In the genomic region with DNA sequence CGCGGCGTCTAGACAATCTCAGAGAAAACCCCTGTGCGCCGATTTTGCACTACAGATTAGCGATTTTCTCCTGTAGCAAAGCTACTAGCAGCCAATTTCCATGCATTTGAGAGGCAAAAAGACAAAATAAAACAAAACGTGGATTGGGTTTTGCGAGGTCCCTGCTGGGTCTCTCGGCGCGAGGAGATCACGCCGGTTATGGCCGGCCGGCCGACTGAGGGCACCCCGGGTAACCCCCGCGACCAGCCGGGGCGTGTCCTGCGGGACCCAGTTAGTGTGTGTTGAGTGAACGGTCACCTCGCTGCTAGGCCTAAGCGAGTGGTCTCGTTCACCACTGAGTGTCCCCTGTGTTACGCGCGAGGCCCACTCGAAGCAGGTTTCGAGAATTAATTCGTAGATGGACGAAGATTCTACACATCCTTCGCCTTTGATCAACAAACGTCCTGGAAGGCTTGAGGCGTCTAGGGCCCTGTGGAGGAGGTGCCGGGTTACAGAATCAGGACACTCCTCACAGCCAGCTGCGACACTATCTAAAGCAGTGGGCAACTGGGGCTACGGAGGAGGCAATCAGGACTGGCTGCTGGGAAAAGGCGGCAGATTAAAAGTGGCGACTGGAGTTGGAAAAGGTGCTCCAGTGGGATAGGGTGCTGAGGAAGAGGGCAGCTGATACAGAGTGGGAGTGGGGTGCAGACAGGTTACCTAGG, we compare ENCODE assay signal across 8 cellular contexts. TPM values are rescaled to one million over a fixed set of nuclear protein-coding genes. Genes with fewer than 3 reads are reported as not detected.
DNase-seq lines count a peak whose midpoint lies in the region; ATAC-seq and TF ChIP-seq lines count a peak whose summit lies in the region.

No MANE protein-coding gene starts in this region.

- H3K4me1 Mint-ChIP-seq in activated CD4-positive, alpha-beta T cell treated with anti-CD3 and anti-CD28 coated beads for 36 hours = peaks cover 36% of the 10 kb centered on the region
- peaks cover 17 to 44% (median 37%) of the 10 kb centered on the region in 4 donors for H3K4me1 Mint-ChIP-seq in naive thymus-derived CD8-positive, alpha-beta T cell

- H3K4me3 ChIP-seq in epithelial cell of esophagus (ENCODE audit: low read length) = peak overlapping the region; percentile 81

- no peak for ATAC-seq in activated CD4-positive, alpha-beta T cell treated with anti-CD3 and anti-CD28 coated beads for 36 hours
- ATAC-seq in naive thymus-derived CD8-positive, alpha-beta T cell = no peak
- ATAC-seq in GM19455 (IDR thresholded peaks at IDR 0.05; ENCODE audit: unreplicated experiment) = no peak

- no peaks in the 10 kb centered on the region for H3K9me3 Mint-ChIP-seq in activated CD4-positive, alpha-beta T cell treated with anti-CD3 and anti-CD28 coated beads for 36 hours (ENCODE audit: low read depth)
- no peaks in the 10 kb centered on the region for H3K9me3 Mint-ChIP-seq in naive thymus-derived CD8-positive, alpha-beta T cell

- CTCF ChIA-PET in activated CD4-positive, alpha-beta T cell treated with anti-CD3 and anti-CD28 coated beads for 36 hours (lab: Charles Lee) = interaction anchor here (0.7 to 3.5 kb wide), 8 partner anchors 9 to 902 kb away, joined by 3 to 21 read pairs (median 4); no protein-coding TSS in a partner anchor

- H3K27ac Mint-ChIP-seq in activated CD4-positive, alpha-beta T cell treated with anti-CD3 and anti-CD28 coated beads for 36 hours = peak overlapping the region; percentile 92
- H3K27ac Mint-ChIP-seq in naive thymus-derived CD8-positive, alpha-beta T cell = peak overlapping the region; percentile 84 to 96 (median 94)

- intact Hi-C loops in activated CD4-positive, alpha-beta T cell treated with anti-CD3 and anti-CD28 coated beads for 36 hours (cut with DNase I, micrococcal nuclease) = loop anchor here (1.0 to 10.0 kb wide), 6 partner anchors 37 to 955 kb away; partner anchors contain the start of genes C5orf15 (in 1 of the 2), DDX46 (in 1 of the 2), JADE2 (in 1 of the 2) and PPP2CA (in 1 of the 2)

- peak; percentile 16 for DNase-seq in activated CD4-positive, alpha-beta T cell treated with anti-CD3 and anti-CD28 coated beads for 36 hours
- DNase-seq in activated CD4-positive, alpha-beta T cell treated with anti-CD3 and anti-CD28 coated beads for 4 hours = no peak
- DNase-seq in RKO (ENCODE audit: low spot score) = peak; percentile 57
- no peak for DNase-seq in epithelial cell of esophagus (ENCODE audit: low read depth)
- peak in 1 of 10 donors; percentile 7 for DNase-seq in naive thymus-derived CD8-positive, alpha-beta T cell
- no peak for DNase-seq in NCI-H774 (lab: John Stamatoyannopoulos, UW)
- no peak for DNase-seq in GOT3 (lab: John Stamatoyannopoulos, UW)

- no peaks in the 10 kb centered on the region for H3K27me3 Mint-ChIP-seq in activated CD4-positive, alpha-beta T cell treated with anti-CD3 and anti-CD28 coated beads for 36 hours
- H3K27me3 Mint-ChIP-seq in naive thymus-derived CD8-positive, alpha-beta T cell = no peaks in the 10 kb centered on the region

- peak overlapping the region; percentile 94 for H3K4me3 Mint-ChIP-seq in activated CD4-positive, alpha-beta T cell treated with anti-CD3 and anti-CD28 coated beads for 36 hours
- peak overlapping the region; percentile 77 to 91 (median 88) for H3K4me3 Mint-ChIP-seq in naive thymus-derived CD8-positive, alpha-beta T cell

- peaks cover 35% of the 10 kb centered on the region for H3K36me3 Mint-ChIP-seq in activated CD4-positive, alpha-beta T cell treated with anti-CD3 and anti-CD28 coated beads for 36 hours (ENCODE audit: low read depth)
- H3K36me3 Mint-ChIP-seq in naive thymus-derived CD8-positive, alpha-beta T cell = peaks cover 0 to 10% (median 0%) of the 10 kb centered on the region in 3 donors

- POLR2A ChIA-PET in activated CD4-positive, alpha-beta T cell treated with anti-CD3 and anti-CD28 coated beads for 36 hours (lab: Charles Lee) = interaction anchor here (0.5 to 1.8 kb wide), 6 partner anchors 10 to 221 kb away, joined by 3 to 6 read pairs (median 4); partner anchors contain the start of gene PPP2CA
- POLR2A ChIA-PET in naive thymus-derived CD8-positive, alpha-beta T cell (lab: Charles Lee) = interaction anchor here (0.7 to 2.9 kb wide), 17 partner anchors 20 to 220 kb away, joined by 3 to 19 read pairs (median 5); partner anchors contain the start of genes PPP2CA, SKP1 and TCF7

- no peak for TF ChIP-seq CTCF in epithelial cell of esophagus (IDR thresholded peaks at IDR 0.05; ENCODE audit: insufficient read depth, low read depth, low read length, missing control alignments)

RNA-seq across cellular contexts. Expression of gene VDAC1, which starts 0.8 kb away (rescaled TPM):
- total RNA-seq in activated CD4-positive, alpha-beta T cell treated with anti-CD3 and anti-CD28 coated beads for 36 hours = 100 to 1,000 TPM; 482 to 486 TPM
- total RNA-seq in naive thymus-derived CD8-positive, alpha-beta T cell = 10 to 100 TPM; 42.6 to 43.2 TPM
- 10 to 100 TPM; 64.4 to 72.9 (median 68.3) TPM for polyA plus RNA-seq in naive thymus-derived CD8-positive, alpha-beta T cell

RNA-seq across cellular contexts. Expression of gene C5orf15, which starts 37.1 kb away (rescaled TPM):
- total RNA-seq in activated CD4-positive, alpha-beta T cell treated with anti-CD3 and anti-CD28 coated beads for 36 hours = 10 to 100 TPM; 28.7 to 38.7 TPM
- total RNA-seq in naive thymus-derived CD8-positive, alpha-beta T cell = 10 to 100 TPM; 14.4 to 16.4 TPM
- polyA plus RNA-seq in naive thymus-derived CD8-positive, alpha-beta T cell = 10 to 100 TPM; 14.0 to 18.8 (median 16.2) TPM

Comparison
In these comparisons a context has a peak if more than half of its experiments do, and no peak if none do; other contexts are left out.
1. DNase-seq: peak in activated CD4-positive, alpha-beta T cell treated with anti-CD3 and anti-CD28 coated beads for 36 hours (single experiment) and RKO (single experiment); none in activated CD4-positive, alpha-beta T cell treated with anti-CD3 and anti-CD28 coated beads for 4 hours (0 of 2), epithelial cell of esophagus (single experiment), NCI-H774 (single experiment) and GOT3 (single experiment).
2. RNA of gene VDAC1, which starts 0.8 kb away (total RNA-seq): 482 to 486 TPM in activated CD4-positive, alpha-beta T cell treated with anti-CD3 and anti-CD28 coated beads for 36 hours; 42.6 to 43.2 TPM in naive thymus-derived CD8-positive, alpha-beta T cell; every median in the first group is over 10 times any median in the second.